In genomic region chr2:65227471-65228248, GRCh38 we compare ENCODE assay signal across 8 cellular contexts. TPM values are rescaled to one million over a fixed set of nuclear protein-coding genes. Genes with fewer than 3 reads are reported as not detected.
DNase-seq lines count a peak whose midpoint lies in the region; ATAC-seq and TF ChIP-seq lines count a peak whose summit lies in the region.

TSS of gene ACTR2 (plus strand) at chr2:65227831. CDS start at chr2:65227910, 79 bp downstream.

- H3K27me3 ChIP-seq in liver (ENCODE audit: control insufficient read depth in 4 of 4, insufficient read depth in 4 of 4, low read length in 3 of 4), result no peaks in the 10 kb centered on the region

- H3K4me1 Mint-ChIP-seq in CD14-positive monocyte, result peaks cover 36% of the 10 kb centered on the region

- no peaks in the 10 kb centered on the region for H3K9me3 ChIP-seq in liver (ENCODE audit: control insufficient read depth in 4 of 4, low read length in 3 of 4)

- under 1% methylated on average over 79 of the region's 79 CpGs for WGBS in liver

- peak within 1 kb of the TSS; percentile 97 to 100 (median 99) for H3K27ac Mint-ChIP-seq in CD14-positive monocyte

- ATAC-seq in GM19397 (IDR thresholded peaks at IDR 0.05; ENCODE audit: unreplicated experiment) (peak; percentile 89), HG03571 (IDR thresholded peaks at IDR 0.05; ENCODE audit: unreplicated experiment) (peak; percentile 83)

- H3K27me3 Mint-ChIP-seq in CD14-positive monocyte (ENCODE audit: low read depth in 3 of 3), result peaks cover 0 to 6% (median 2%) of the 10 kb centered on the region in 3 donors

- peak; percentile 13 to 31 for TF ChIP-seq RAD21 in liver (IDR thresholded peaks at IDR 0.05)

- H3K9ac ChIP-seq in liver (ENCODE audit: low read depth in 1 of 2, low read length in 2 of 2), result peak within 1 kb of the TSS; percentile 57 to 89

- DNase-seq in CD14-positive monocyte (ENCODE audit: low spot score), result peak; percentile 98
- DNase-seq in NCI-H82 (lab: John Stamatoyannopoulos, UW), result peak; percentile 98
- peak; percentile 94 to 96 for DNase-seq in activated CD4-positive, alpha-beta T cell treated with anti-CD3 and anti-CD28 coated beads, Interleukin-2, amount 50 U/mL, for 48 hours
- DNase-seq in dermis microvascular lymphatic vessel endothelial cell (ENCODE audit: low read depth in 2 of 2), result peak; percentile 91 to 98
- DNase-seq in stimulated activated CD4-positive, alpha-beta T cell treated with anti-CD3 and anti-CD28 coated beads, Interleukin-4, amount 100 ng/mL, for 24 hours, result peak; percentile 95

- H3K4me3 ChIP-seq in liver (ENCODE audit: low read depth in 1 of 3, low read length in 3 of 3), result peak within 1 kb of the TSS; percentile 82 to 96 (median 91)

- no peaks in the 10 kb centered on the region for H3K36me3 ChIP-seq in liver (ENCODE audit: control insufficient read depth in 4 of 4, insufficient read depth in 3 of 4, low read depth in 1 of 4, low read length in 3 of 4)

- H3K9me3 Mint-ChIP-seq in CD14-positive monocyte, result peaks cover 0 to 2% (median 0%) of the 10 kb centered on the region in 7 donors

- peak within 1 kb of the TSS; percentile 95 to 98 for H3K27ac ChIP-seq in liver (ENCODE audit: low read depth in 1 of 2, low read length in 2 of 2)

- H3K4me1 ChIP-seq in liver (ENCODE audit: control insufficient read depth in 4 of 4, insufficient read depth in 4 of 4, low read length in 3 of 4), result peaks cover 5 to 27% (median 15%) of the 10 kb centered on the region in 4 donors

- H3K4me3 Mint-ChIP-seq in CD14-positive monocyte, result peak within 1 kb of the TSS; percentile 93 to 98

- intact Hi-C loops in CD14-positive monocyte (cut with micrococcal nuclease), result loop anchor here (5.0 to 10.0 kb wide), 5 partner anchors 95 to 205 kb away; partner anchors contain the start of genes SPRED2 (in 2 of the 2) and RAB1A (in 1 of the 2)

- peaks cover 9 to 13% of the 10 kb centered on the region in 2 donors for H3K36me3 Mint-ChIP-seq in CD14-positive monocyte

- TF ChIP-seq CTCF in CD14-positive monocyte (IDR thresholded peaks at IDR 0.05) (no peak), liver (IDR thresholded peaks at IDR 0.05; ENCODE audit: low read depth, low read length, missing input control) (no peak)

TF ChIP-seq in liver, 16 proteins besides CTCF, POLR2A, EP300 and RAD21:
- no peak for TF ChIP-seq RXRA (IDR thresholded peaks at IDR 0.05)
- TF ChIP-seq YY1 (IDR thresholded peaks at IDR 0.05), result peak; percentile 98
- TF ChIP-seq EGR1 (IDR thresholded peaks at IDR 0.05; ENCODE audit: low read depth in 2 of 2), result peak; percentile 54 to 63
- peak; percentile 67 for TF ChIP-seq TAF1 (conservative IDR thresholded peaks at IDR 0.05)
- peak; percentile 80 for TF ChIP-seq MAX (IDR thresholded peaks at IDR 0.05)
- TF ChIP-seq GABPA (IDR thresholded peaks at IDR 0.05 in 1 of 2, conservative IDR thresholded peaks at IDR 0.05 in 1 of 2), result peak; percentile 83 to 95
- peak; percentile 81 for TF ChIP-seq SP1 (IDR thresholded peaks at IDR 0.05)
- TF ChIP-seq FOXA1 (IDR thresholded peaks at IDR 0.05), result no peak
- TF ChIP-seq ATF3 (IDR thresholded peaks at IDR 0.05), result peak; percentile 34
- TF ChIP-seq JUND (IDR thresholded peaks at IDR 0.05), result no peak
- peak; percentile 26 for TF ChIP-seq ZBTB33 (IDR thresholded peaks at IDR 0.05)
- peak; percentile 12 for TF ChIP-seq NR2F2 (IDR thresholded peaks at IDR 0.05)
- no peak for TF ChIP-seq FOXA2 (IDR thresholded peaks at IDR 0.05)
- no peak for TF ChIP-seq HNF4A (conservative IDR thresholded peaks at IDR 0.05)
- no peak for TF ChIP-seq HNF4G (IDR thresholded peaks at IDR 0.05)
- TF ChIP-seq, protein P1, sequence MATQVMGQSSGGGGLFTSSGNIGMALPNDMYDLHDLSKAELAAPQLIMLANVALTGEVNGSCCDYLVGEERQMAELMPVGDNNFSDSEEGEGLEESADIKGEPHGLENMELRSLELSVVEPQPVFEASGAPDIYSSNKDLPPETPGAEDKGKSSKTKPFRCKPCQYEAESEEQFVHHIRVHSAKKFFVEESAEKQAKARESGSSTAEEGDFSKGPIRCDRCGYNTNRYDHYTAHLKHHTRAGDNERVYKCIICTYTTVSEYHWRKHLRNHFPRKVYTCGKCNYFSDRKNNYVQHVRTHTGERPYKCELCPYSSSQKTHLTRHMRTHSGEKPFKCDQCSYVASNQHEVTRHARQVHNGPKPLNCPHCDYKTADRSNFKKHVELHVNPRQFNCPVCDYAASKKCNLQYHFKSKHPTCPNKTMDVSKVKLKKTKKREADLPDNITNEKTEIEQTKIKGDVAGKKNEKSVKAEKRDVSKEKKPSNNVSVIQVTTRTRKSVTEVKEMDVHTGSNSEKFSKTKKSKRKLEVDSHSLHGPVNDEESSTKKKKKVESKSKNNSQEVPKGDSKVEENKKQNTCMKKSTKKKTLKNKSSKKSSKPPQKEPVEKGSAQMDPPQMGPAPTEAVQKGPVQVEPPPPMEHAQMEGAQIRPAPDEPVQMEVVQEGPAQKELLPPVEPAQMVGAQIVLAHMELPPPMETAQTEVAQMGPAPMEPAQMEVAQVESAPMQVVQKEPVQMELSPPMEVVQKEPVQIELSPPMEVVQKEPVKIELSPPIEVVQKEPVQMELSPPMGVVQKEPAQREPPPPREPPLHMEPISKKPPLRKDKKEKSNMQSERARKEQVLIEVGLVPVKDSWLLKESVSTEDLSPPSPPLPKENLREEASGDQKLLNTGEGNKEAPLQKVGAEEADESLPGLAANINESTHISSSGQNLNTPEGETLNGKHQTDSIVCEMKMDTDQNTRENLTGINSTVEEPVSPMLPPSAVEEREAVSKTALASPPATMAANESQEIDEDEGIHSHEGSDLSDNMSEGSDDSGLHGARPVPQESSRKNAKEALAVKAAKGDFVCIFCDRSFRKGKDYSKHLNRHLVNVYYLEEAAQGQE (IDR thresholded peaks at IDR 0.05), result peak; percentile 51

RNA-seq across cellular contexts. Expression of gene ACTR2, which starts in this region (rescaled TPM):
- polyA plus RNA-seq in CD14-positive monocyte (100 to 1,000 TPM; 342 to 560 TPM), liver (10 to 100 TPM; 21.6 to 42.9 TPM)
- total RNA-seq in dermis microvascular lymphatic vessel endothelial cell (95.9 and 110 TPM in 2 replicates), liver (10 to 100 TPM; 48.9 to 72.0 TPM)

Comparison
In these comparisons a context has a peak if more than half of its experiments do, and no peak if none do; other contexts are left out.
1. Peak in every context shown above with its lines: DNase-seq, ATAC-seq, H3K4me3 ChIP-seq and H3K27ac ChIP-seq.
2. RNA of gene ACTR2 (polyA plus RNA-seq): 342 to 560 TPM in CD14-positive monocyte; 21.6 to 42.9 TPM in liver; every median in the first group is over 4 times any median in the second.